Comparison of ENCODE assay signal across 8 cellular contexts in the genomic region with DNA sequence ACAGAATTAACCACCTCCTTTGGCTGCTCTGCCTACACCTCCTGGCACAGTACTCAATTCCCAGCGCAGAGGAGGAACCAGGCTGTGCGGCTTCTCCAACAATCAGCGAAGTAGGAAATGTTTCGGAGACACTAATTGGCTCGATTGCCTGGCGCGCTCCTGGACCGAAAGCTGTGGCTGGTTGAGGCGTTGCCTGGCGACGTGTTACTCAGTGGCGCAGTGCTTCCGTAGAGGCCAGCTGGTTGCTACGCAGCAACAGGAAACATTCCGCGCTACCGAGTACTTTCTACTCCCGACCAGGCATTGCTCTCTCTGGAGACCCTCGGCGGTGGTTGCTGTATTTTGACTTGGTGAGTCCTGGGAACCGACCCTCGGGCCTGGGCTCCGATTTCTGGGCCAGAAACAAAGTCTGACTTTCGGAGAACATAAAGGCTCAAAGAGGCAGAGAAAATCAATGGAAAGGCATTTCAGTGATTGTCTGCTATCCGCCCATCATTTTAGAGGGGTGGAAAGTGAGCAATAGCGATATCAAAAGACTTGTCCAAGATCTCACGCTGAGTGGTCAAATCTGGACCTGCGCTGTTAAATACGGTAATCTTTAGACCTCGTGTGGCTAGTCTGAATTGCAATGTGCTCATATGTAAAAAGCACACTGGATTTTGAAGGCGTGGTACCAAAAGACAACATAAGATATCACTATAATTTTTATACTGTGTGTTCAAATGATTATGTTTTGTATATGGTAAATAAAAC. TPM values are rescaled to one million over a fixed set of nuclear protein-coding genes. Genes with fewer than 3 reads are reported as not detected.
DNase-seq lines count a peak whose midpoint lies in the region; ATAC-seq, FAIRE-seq and TF ChIP-seq lines count a peak whose summit lies in the region.

A gene with protein sequence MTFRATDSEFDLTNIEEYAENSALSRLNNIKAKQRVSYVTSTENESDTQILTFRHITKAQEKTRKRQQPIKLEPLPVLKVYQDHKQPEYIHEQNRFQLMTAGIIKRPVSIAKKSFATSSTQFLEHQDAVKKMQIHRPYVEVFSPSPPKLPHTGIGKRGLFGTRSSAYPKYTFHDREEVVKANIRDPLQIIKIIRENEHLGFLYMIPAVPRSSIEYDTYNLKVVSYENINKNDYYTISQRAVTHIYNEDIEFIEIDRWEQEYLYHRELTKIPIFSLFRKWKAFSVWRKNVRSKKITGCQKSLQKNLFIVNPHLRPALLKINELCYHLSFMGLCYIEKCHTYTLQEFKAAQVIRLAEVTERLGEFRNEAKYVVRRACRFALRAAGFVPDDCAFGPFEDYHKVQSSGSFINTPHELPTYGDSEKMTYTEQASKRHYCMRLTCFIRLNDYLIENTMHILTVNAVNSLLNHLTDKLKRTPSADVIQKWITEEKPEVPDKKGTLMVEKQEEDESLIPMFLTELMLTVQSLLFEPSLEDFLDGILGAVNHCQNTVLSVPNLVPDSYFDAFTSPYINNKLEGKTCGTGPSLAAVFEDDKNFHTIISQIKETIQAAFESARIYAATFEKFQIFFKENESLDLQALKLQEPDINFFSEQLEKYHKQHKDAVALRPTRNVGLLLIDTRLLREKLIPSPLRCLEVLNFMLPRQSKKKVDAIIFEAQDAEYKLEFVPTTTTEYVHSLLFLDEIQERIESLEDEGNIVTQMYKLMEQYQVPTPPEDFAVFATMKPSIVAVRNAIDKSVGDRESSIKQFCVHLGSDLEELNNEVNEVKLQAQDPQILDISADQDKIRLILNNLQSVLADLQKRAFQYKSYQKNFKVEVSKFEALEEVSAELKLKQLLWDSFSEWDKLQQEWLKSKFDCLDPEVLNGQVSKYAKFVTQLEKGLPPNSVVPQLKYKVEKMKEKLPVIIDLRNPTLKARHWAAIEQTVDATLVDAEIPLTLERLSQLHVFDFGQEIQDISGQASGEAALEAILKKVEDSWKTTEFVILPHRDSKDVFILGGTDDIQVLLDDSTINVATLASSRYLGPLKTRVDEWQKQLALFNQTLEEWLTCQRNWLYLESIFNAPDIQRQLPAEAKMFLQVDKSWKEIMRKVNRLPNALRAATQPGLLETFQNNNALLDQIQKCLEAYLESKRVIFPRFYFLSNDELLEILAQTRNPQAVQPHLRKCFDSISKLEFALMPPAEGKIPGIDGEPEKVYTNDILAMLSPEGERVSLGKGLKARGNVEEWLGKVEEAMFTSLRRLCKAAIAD (N-terminal part only) (plus strand): TSS at position 265 of the 753 bp plus-strand sequence. CDS start 1,329 bp downstream, outside the sequence.

- H4K20me1 ChIP-seq in DOHH2 (ENCODE audit: control insufficient read depth, insufficient read depth, low read depth, low read length) (no peaks in the 10 kb centered on the region), MM.1S (ENCODE audit: insufficient read depth, low read length) (no peaks in the 10 kb centered on the region)

- peaks cover 3% of the 10 kb centered on the region for H3K27me3 Mint-ChIP-seq in activated naive CD8-positive, alpha-beta T cell treated with anti-CD3 and anti-CD28 coated beads, Interleukin-2, amount 10 ng/mL, durations not matched to agents 7 days and 5 days

- H3K36me3 Mint-ChIP-seq in activated naive CD8-positive, alpha-beta T cell treated with anti-CD3 and anti-CD28 coated beads, Interleukin-2, amount 10 ng/mL, durations not matched to agents 7 days and 5 days, result no peaks in the 10 kb centered on the region

- peak within 1 kb of the TSS; percentile 62 for H3K4me3 ChIP-seq in DOHH2 (ENCODE audit: low read length)
- H3K4me3 ChIP-seq in MM.1S (ENCODE audit: low read length), result peak within 1 kb of the TSS; percentile 41

- H3K4me1 Mint-ChIP-seq in activated naive CD8-positive, alpha-beta T cell treated with anti-CD3 and anti-CD28 coated beads, Interleukin-2, amount 10 ng/mL, durations not matched to agents 7 days and 5 days, result peaks cover 15% of the 10 kb centered on the region

- H3K4me1 ChIP-seq in DOHH2 (ENCODE audit: control insufficient read depth, low read length) (peaks cover 6% of the 10 kb centered on the region), MM.1S (ENCODE audit: low read length) (no peaks in the 10 kb centered on the region)

- peak within 1 kb of the TSS; percentile 26 for H3K27ac Mint-ChIP-seq in activated naive CD8-positive, alpha-beta T cell treated with anti-CD3 and anti-CD28 coated beads, Interleukin-2, amount 10 ng/mL, durations not matched to agents 7 days and 5 days

- POLR2A ChIA-PET in activated naive CD8-positive, alpha-beta T cell treated with anti-CD3 and anti-CD28 coated beads, Interleukin-2, amount 10 ng/mL, durations not matched to agents 7 days and 5 days (lab: Charles Lee), result interaction anchor here (0.6 to 1.0 kb wide), 3 partner anchors 10 to 387 kb away, joined by 3 to 6 read pairs (median 3); no protein-coding TSS in a partner anchor

- H3K9me2 ChIP-seq in DOHH2 (replicated peaks; ENCODE audit: control insufficient read depth, low read length), result no peaks in the 10 kb centered on the region
- no peaks in the 10 kb centered on the region for H3K9me2 ChIP-seq in MM.1S (replicated peaks; ENCODE audit: insufficient read depth, low read length)

- peaks cover 5% of the 10 kb centered on the region for H3K9me3 Mint-ChIP-seq in activated naive CD8-positive, alpha-beta T cell treated with anti-CD3 and anti-CD28 coated beads, Interleukin-2, amount 10 ng/mL, durations not matched to agents 7 days and 5 days

- FAIRE-seq in H54 (lab: Jason Lieb, UNC), result peak; percentile 100

- TF ChIP-seq POLR2A in H54 (IDR thresholded peaks at IDR 0.05; ENCODE audit: low read depth, low read length), result no peak

- H3K4me2 ChIP-seq in DOHH2 (ENCODE audit: low read length) (peak within 1 kb of the TSS; percentile 56), MM.1S (ENCODE audit: low read depth, low read length) (peak within 1 kb of the TSS; percentile 58)

- DNase-seq in H54 (ENCODE audit: insufficient read length, low spot score) (peak; percentile 65), MM.1S (peak; percentile 62), head of caudate nucleus (peak; percentile 77 to 98 (median 93)), omental fat pad (ENCODE audit: low spot score) (peak; percentile 70), superior temporal gyrus (ENCODE audit: extremely low spot score) (peak; percentile 94)
- DNase-seq in activated naive CD8-positive, alpha-beta T cell treated with anti-CD3 and anti-CD28 coated beads, Interleukin-2, amount 10 ng/mL, durations not matched to agents 7 days and 5 days, result peak; percentile 79

- H3K9ac ChIP-seq in MM.1S (ENCODE audit: low read length), result peak within 1 kb of the TSS; percentile 23; the same call in 1 of the 2 replicates

- H3K27me3 ChIP-seq in DOHH2 (ENCODE audit: control insufficient read depth, low read length) (peaks cover 5% of the 10 kb centered on the region), MM.1S (replicated peaks; ENCODE audit: insufficient read depth, low read length) (no peaks in the 10 kb centered on the region)

- ATAC-seq in SK-N-SH treated with all-trans-retinoic acid at 6 μM for 48 hours, result peak; percentile 100
- ATAC-seq in activated naive CD8-positive, alpha-beta T cell treated with anti-CD3 and anti-CD28 coated beads, Interleukin-2, amount 10 ng/mL, durations not matched to agents 7 days and 5 days (ENCODE audit: low read depth), result peak; percentile 99
- peak; percentile 100 for ATAC-seq in omental fat pad (ENCODE audit: low FRiP score)

- no peaks in the 10 kb centered on the region for H3K9me3 ChIP-seq in DOHH2 (ENCODE audit: control insufficient read depth, insufficient read depth, low read length)
- no peaks in the 10 kb centered on the region for H3K9me3 ChIP-seq in MM.1S (replicated peaks; ENCODE audit: insufficient read depth, low read length)

- peak within 1 kb of the TSS; percentile 23; the same call in 1 of the 2 replicates for H2AFZ ChIP-seq in MM.1S (ENCODE audit: low read length)

- intact Hi-C loops in head of caudate nucleus (cut with DNase I), result no loop called here

- H3K36me3 ChIP-seq in DOHH2 (ENCODE audit: control insufficient read depth, low read length), result no peaks in the 10 kb centered on the region
- no peaks in the 10 kb centered on the region for H3K36me3 ChIP-seq in MM.1S (replicated peaks; ENCODE audit: insufficient read depth, low read length)

- H3K27ac ChIP-seq in DOHH2 (ENCODE audit: low read depth, low read length) (no peak within 1 kb of the TSS), MM.1S (ENCODE audit: low read length) (no peak within 1 kb of the TSS)

- H3F3A ChIP-seq in DOHH2 (ENCODE audit: control insufficient read depth, insufficient read depth) (no peaks in the 10 kb centered on the region), MM.1S (ENCODE audit: insufficient read depth, low read length) (no peaks in the 10 kb centered on the region)

- TF ChIP-seq CTCF in DOHH2 (IDR thresholded peaks at IDR 0.05; ENCODE audit: low read depth, low read length, poor library complexity, severe bottlenecking) (no peak), MM.1S (IDR thresholded peaks at IDR 0.05; ENCODE audit: low read length) (no peak), omental fat pad (IDR thresholded peaks at IDR 0.05) (no peak)

- H3K79me2 ChIP-seq in DOHH2 (ENCODE audit: control insufficient read depth, low read length) (no peaks in the 10 kb centered on the region), MM.1S (ENCODE audit: low read length) (no peaks in the 10 kb centered on the region)

- peak within 1 kb of the TSS; percentile 88 for H3K4me3 Mint-ChIP-seq in activated naive CD8-positive, alpha-beta T cell treated with anti-CD3 and anti-CD28 coated beads, Interleukin-2, amount 10 ng/mL, durations not matched to agents 7 days and 5 days

TF ChIP-seq in SK-N-SH treated with all-trans-retinoic acid at 6 μM for 48 hours, 23 proteins besides CTCF, POLR2A, EP300 and RAD21:
- no peak for TF ChIP-seq CSDC2 (CRISPR knock-in tag; IDR thresholded peaks at IDR 0.05)
- TF ChIP-seq RARB (CRISPR knock-in tag; IDR thresholded peaks at IDR 0.05), result no peak
- TF ChIP-seq, protein P1, sequence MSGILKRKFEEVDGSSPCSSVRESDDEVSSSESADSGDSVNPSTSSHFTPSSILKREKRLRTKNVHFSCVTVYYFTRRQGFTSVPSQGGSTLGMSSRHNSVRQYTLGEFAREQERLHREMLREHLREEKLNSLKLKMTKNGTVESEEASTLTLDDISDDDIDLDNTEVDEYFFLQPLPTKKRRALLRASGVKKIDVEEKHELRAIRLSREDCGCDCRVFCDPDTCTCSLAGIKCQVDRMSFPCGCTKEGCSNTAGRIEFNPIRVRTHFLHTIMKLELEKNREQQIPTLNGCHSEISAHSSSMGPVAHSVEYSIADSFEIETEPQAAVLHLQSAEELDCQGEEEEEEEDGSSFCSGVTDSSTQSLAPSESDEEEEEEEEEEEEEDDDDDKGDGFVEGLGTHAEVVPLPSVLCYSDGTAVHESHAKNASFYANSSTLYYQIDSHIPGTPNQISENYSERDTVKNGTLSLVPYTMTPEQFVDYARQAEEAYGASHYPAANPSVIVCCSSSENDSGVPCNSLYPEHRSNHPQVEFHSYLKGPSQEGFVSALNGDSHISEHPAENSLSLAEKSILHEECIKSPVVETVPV (CRISPR knock-in tag; IDR thresholded peaks at IDR 0.05), result no peak
- TF ChIP-seq ISL1 (CRISPR knock-in tag; IDR thresholded peaks at IDR 0.05), result no peak

RNA-seq across cellular contexts. Expression of the gene that starts here (rescaled TPM):
- total RNA-seq in activated naive CD8-positive, alpha-beta T cell treated with anti-CD3 and anti-CD28 coated beads, Interleukin-2, amount 10 ng/mL, durations not matched to agents 7 days and 5 days, result 1 to 10 TPM in 1 of 2 experiments, under 1 TPM in 1; 0.83 to 1.0 TPM
- 1 to 10 TPM in 2 of 4 donors, under 1 TPM in 2; 0.16 to 1.6 (median 1.2) TPM for total RNA-seq in omental fat pad
